Comparison of ENCODE assay signal across 13 cellular contexts in the genomic region with DNA sequence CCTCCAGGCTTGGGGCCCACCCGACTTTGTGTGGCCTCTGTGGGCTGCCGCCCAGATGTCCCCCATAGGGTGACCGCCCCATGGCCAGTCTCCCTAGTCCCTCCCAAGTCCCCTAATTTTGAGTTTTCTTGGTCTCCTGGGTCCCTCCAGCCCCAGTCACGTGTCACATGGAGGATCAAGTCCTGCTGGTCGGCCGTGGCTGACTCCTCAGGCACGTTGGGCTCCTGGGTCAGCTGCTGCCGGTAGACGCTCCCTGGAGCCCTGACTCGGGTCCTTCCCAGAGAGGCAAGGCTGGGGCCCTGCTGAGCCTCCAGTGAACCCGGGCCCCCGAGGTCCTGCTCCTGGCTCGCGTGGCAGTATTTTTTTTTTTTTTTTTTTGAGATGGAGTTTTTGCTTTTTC. TPM values are rescaled to one million over a fixed set of nuclear protein-coding genes. Genes with fewer than 3 reads are reported as not detected.
"Had no signal": no experiment of that assay in that cellular context is flagged by ENCODE, and none has a peak within 500 bp of the region (broad histone marks: within the 10 kb centered on the region; RNA-seq: fewer than 3 reads in every experiment).

No MANE protein-coding gene starts in this region.

RNA-seq across cellular contexts. Expression of a gene that starts 24.2 kb away (rescaled TPM):
- total RNA-seq: activated B cell treated with CpG ODN at 0.5 μM for 24 hours, T-helper 17 cell had no signal

RNA-seq across cellular contexts. Expression of a gene that starts 38.6 kb away (rescaled TPM):
- total RNA-seq: activated CD4-positive, alpha-beta memory T cell treated with anti-CD3 and anti-CD28 coated beads for 36 hours; activated CD4-positive, alpha-beta memory T cell treated with anti-CD3 and anti-CD28 coated beads, Interleukin-2, amount 10 ng/mL, durations not matched to agents 7 days and 5 days; activated CD4-positive, alpha-beta T cell treated with anti-CD3 and anti-CD28 coated beads for 36 hours; activated CD4-positive, alpha-beta T cell treated with anti-CD3 and anti-CD28 coated beads, Interleukin-2, amount 10 ng/mL, durations not matched to agents 24 days and 14 days; activated CD4-positive, alpha-beta T cell treated with anti-CD3 and anti-CD28 coated beads, Interleukin-2, amount 10 ng/mL, durations not matched to agents 7 days and 5 days; activated CD8-positive, alpha-beta memory T cell treated with anti-CD3 and anti-CD28 coated beads for 36 hours; activated CD8-positive, alpha-beta memory T cell treated with anti-CD3 and anti-CD28 coated beads, Interleukin-2, amount 10 ng/mL, durations not matched to agents 7 days and 5 days; activated CD8-positive, alpha-beta T cell treated with anti-CD3 and anti-CD28 coated beads for 36 hours; activated CD8-positive, alpha-beta T cell treated with anti-CD3 and anti-CD28 coated beads, Interleukin-2, amount 10 ng/mL, durations not matched to agents 7 days and 5 days; T-helper 1 cell treated with Interleukin-12 subunit alpha and Interleukin-12 subunit beta and Interleukin-4 antibody, amounts not matched to agents 30 ng/mL and 1 ng/mL, for 36 hours; T-helper 17 cell; T-helper 2 cell treated with Interferon-gamma antibody and Interleukin-4, amounts not matched to agents 100 ng/mL and 5 ng/mL, for 36 hours had no signal
